21 cellular contexts compared by ENCODE assay signal in the genomic region with DNA sequence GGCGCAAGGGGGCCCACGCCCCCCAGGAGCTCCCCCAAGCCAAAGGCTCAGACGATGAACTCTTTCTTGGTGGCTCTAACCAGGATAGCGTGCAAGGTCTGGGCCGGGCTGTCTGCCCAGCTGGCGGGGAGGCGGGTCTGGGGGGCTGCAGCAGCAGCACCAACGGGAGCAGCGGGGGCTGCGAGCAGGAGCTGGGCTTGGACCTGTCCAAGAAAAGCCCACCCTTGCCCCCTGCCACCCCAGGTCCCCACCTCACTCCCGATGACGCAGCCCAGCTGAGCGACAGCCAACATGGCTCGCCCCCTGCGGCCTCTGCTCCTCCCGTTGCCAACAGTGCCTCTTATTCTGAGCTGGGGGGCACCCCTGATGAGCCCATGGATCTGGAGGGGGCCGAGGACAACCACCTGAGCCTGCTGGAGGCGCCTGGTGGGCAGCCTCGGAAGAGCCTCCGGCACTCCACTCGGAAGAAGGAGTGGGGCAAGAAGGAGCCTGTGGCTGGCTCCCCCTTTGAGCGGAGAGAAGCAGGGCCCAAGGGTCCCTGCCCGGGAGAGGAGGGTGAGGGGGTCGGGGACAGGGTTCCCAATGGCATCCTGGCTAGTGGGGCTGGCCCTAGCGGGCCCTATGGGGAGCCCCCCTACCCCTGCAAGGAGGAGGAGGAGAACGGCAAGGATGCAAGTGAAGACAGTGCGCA. TPM values are rescaled to one million over a fixed set of nuclear protein-coding genes. Genes with fewer than 3 reads are reported as not detected.
DNase-seq lines count a peak whose midpoint lies in the region; FAIRE-seq and TF ChIP-seq lines count a peak whose summit lies in the region.
"Had no signal": no experiment of that assay in that cellular context is flagged by ENCODE, and none has a peak within 500 bp of the region (broad histone marks: within the 10 kb centered on the region; RNA-seq: fewer than 3 reads in every experiment).

No MANE protein-coding gene starts in this region.

- H2AK5ac ChIP-seq in trophoblast cell (ENCODE audit: low read length) = no peak overlapping the region

- H3K4me3 Mint-ChIP-seq in activated T-helper 1 cell treated with anti-CD3 and anti-CD28 coated beads, Interleukin-12 subunit alpha, Interleukin-12 subunit beta, Interleukin-2, Interleukin-4 antibody, amounts not matched to agents 30 ng/mL and 10 ng/mL and 1 ng/mL, durations not matched to agents 14 hours and 24 hours and 36 hours = no peak overlapping the region
- H3K4me3 Mint-ChIP-seq: activated CD4-positive, alpha-beta T cell treated with anti-CD3 and anti-CD28 coated beads for 36 hours; activated naive CD8-positive, alpha-beta T cell treated with anti-CD3 and anti-CD28 coated beads for 36 hours; activated T-cell treated with anti-CD3 and anti-CD28 coated beads, Interleukin-2, amount 50 U/mL, for 24 hours; effector memory CD8-positive, alpha-beta T cell; stimulated activated memory B cell treated with anti-CD40 and anti-IgM and Interleukin-4, amounts not matched to agents 10 μg/mL and 1 μg/mL and 100 μg/mL, for 72 hours had no signal

- H3K36me3 ChIP-seq in BE2C = peaks cover 29% of the 10 kb centered on the region
- peaks cover 27 to 52% (median 44%) of the 10 kb centered on the region in 11 experiments; a peak in 21 of 22 replicates for H3K36me3 ChIP-seq in BLaER1 treated with 17β-estradiol and CSF1 and Interleukin-3, amounts not matched to agents 10 nM and 100 nM
- peaks cover 5 to 9% of the 10 kb centered on the region in 2 donors for H3K36me3 ChIP-seq in kidney (ENCODE audit: control insufficient read depth in 1 of 2, insufficient read depth in 2 of 2, low read length in 2 of 2)
- H3K36me3 ChIP-seq in trophoblast cell (ENCODE audit: control insufficient read depth in 1 of 2, insufficient read depth in 2 of 2, low read length in 2 of 2) = peaks cover 69 to 71% of the 10 kb centered on the region in 2 experiments

- no peaks in the 10 kb centered on the region for H3K36me3 Mint-ChIP-seq in activated T-helper 1 cell treated with anti-CD3 and anti-CD28 coated beads, Interleukin-12 subunit alpha, Interleukin-12 subunit beta, Interleukin-2, Interleukin-4 antibody, amounts not matched to agents 30 ng/mL and 10 ng/mL and 1 ng/mL, durations not matched to agents 14 hours and 24 hours and 36 hours (ENCODE audit: low read depth)
- H3K36me3 Mint-ChIP-seq: activated naive CD8-positive, alpha-beta T cell treated with anti-CD3 and anti-CD28 coated beads for 36 hours had no signal

- H4K20me1 ChIP-seq in BLaER1 treated with 17β-estradiol and CSF1 and Interleukin-3, amounts not matched to agents 10 nM and 100 nM = peaks cover 61 to 80% (median 76%) of the 10 kb centered on the region in 11 experiments

- H3K9me3 ChIP-seq in BE2C = no peaks in the 10 kb centered on the region
- no peaks in the 10 kb centered on the region for H3K9me3 ChIP-seq in BLaER1 treated with 17β-estradiol and CSF1 and Interleukin-3, amounts not matched to agents 10 nM and 100 nM (replicated peaks in 1 of 11)
- H3K9me3 ChIP-seq in kidney (ENCODE audit: control insufficient read depth in 1 of 2, low read length in 2 of 2) = no peaks in the 10 kb centered on the region
- H3K9me3 ChIP-seq in trophoblast cell (ENCODE audit: insufficient read depth, low read depth, low read length) = peaks cover 3% of the 10 kb centered on the region
- H3K9me3 ChIP-seq: left lung had no signal

- H3K27me3 ChIP-seq in BE2C (no peaks in the 10 kb centered on the region), trophoblast cell (ENCODE audit: insufficient read depth, low read length) (no peaks in the 10 kb centered on the region)
- no peaks in the 10 kb centered on the region for H3K27me3 ChIP-seq in BLaER1 treated with 17β-estradiol and CSF1 and Interleukin-3, amounts not matched to agents 10 nM and 100 nM
- H3K27me3 ChIP-seq: left lung had no signal

- H3K9me3 Mint-ChIP-seq in activated T-helper 1 cell treated with anti-CD3 and anti-CD28 coated beads, Interleukin-12 subunit alpha, Interleukin-12 subunit beta, Interleukin-2, Interleukin-4 antibody, amounts not matched to agents 30 ng/mL and 10 ng/mL and 1 ng/mL, durations not matched to agents 14 hours and 24 hours and 36 hours = no peaks in the 10 kb centered on the region
- H3K9me3 Mint-ChIP-seq: activated naive CD8-positive, alpha-beta T cell treated with anti-CD3 and anti-CD28 coated beads for 36 hours; activated T-cell treated with anti-CD3 and anti-CD28 coated beads, Interleukin-2, amount 50 U/mL, for 24 hours; effector memory CD8-positive, alpha-beta T cell; stimulated activated memory B cell treated with anti-CD40 and anti-IgM and Interleukin-4, amounts not matched to agents 10 μg/mL and 1 μg/mL and 100 μg/mL, for 72 hours had no signal

- H3K27me3 Mint-ChIP-seq in activated T-helper 1 cell treated with anti-CD3 and anti-CD28 coated beads, Interleukin-12 subunit alpha, Interleukin-12 subunit beta, Interleukin-2, Interleukin-4 antibody, amounts not matched to agents 30 ng/mL and 10 ng/mL and 1 ng/mL, durations not matched to agents 14 hours and 24 hours and 36 hours (ENCODE audit: insufficient read depth) = no peaks in the 10 kb centered on the region
- H3K27me3 Mint-ChIP-seq: activated CD4-positive, alpha-beta T cell treated with anti-CD3 and anti-CD28 coated beads for 36 hours; activated naive CD8-positive, alpha-beta T cell treated with anti-CD3 and anti-CD28 coated beads for 36 hours; activated T-cell treated with anti-CD3 and anti-CD28 coated beads, Interleukin-2, amount 50 U/mL, for 24 hours; effector memory CD8-positive, alpha-beta T cell; stimulated activated memory B cell treated with anti-CD40 and anti-IgM and Interleukin-4, amounts not matched to agents 10 μg/mL and 1 μg/mL and 100 μg/mL, for 72 hours had no signal

- peak overlapping the region in 4 of 11 experiments; percentile 8 to 45 (median 41); a peak in 7 of 22 replicates for H3K27ac ChIP-seq in BLaER1 treated with 17β-estradiol and CSF1 and Interleukin-3, amounts not matched to agents 10 nM and 100 nM
- no peak overlapping the region for H3K27ac ChIP-seq in kidney (ENCODE audit: low read depth in 2 of 2, low read length in 2 of 2)
- H3K27ac ChIP-seq in trophoblast cell (ENCODE audit: low read depth, low read length) = no peak overlapping the region
- H3K27ac ChIP-seq: left lung had no signal

- H2BK120ac ChIP-seq in trophoblast cell (ENCODE audit: insufficient read depth, low read length, poor library complexity) = no peak overlapping the region

- H4K8ac ChIP-seq in trophoblast cell (ENCODE audit: low read depth, low read length) = no peak overlapping the region

- no peak overlapping the region for H2BK12ac ChIP-seq in trophoblast cell (ENCODE audit: low read length)

- peaks cover 12% of the 10 kb centered on the region for H3K79me2 ChIP-seq in trophoblast cell (ENCODE audit: control insufficient read depth, insufficient read depth, low read length, poor library complexity)

- H3K14ac ChIP-seq in trophoblast cell (ENCODE audit: low read length) = no peak overlapping the region

- H3K4me1 ChIP-seq in BE2C = no peaks in the 10 kb centered on the region
- H3K4me1 ChIP-seq in BLaER1 treated with 17β-estradiol and CSF1 and Interleukin-3, amounts not matched to agents 10 nM and 100 nM = peaks cover 44 to 85% (median 80%) of the 10 kb centered on the region in 10 experiments
- H3K4me1 ChIP-seq in kidney (ENCODE audit: control insufficient read depth in 1 of 2, insufficient read depth in 1 of 2, low read depth in 1 of 2, low read length in 2 of 2) = peaks cover 0 to 3% of the 10 kb centered on the region in 2 donors
- H3K4me1 ChIP-seq in trophoblast cell (ENCODE audit: control insufficient read depth in 1 of 2, insufficient read depth in 2 of 2, low read length in 2 of 2) = peaks cover 2 to 6% of the 10 kb centered on the region in 2 experiments
- H3K4me1 ChIP-seq: left lung had no signal

- peak overlapping the region; percentile 22 for H4K12ac ChIP-seq in trophoblast cell (ENCODE audit: low read depth, low read length)

- no peak for FAIRE-seq in kidney (lab: Jason Lieb, UNC)
- FAIRE-seq: GM12891 had no signal

- H4K91ac ChIP-seq in trophoblast cell (ENCODE audit: low read depth, low read length) = no peak overlapping the region

- TF ChIP-seq CTCF in BE2C (IDR thresholded peaks at IDR 0.05; ENCODE audit: low read depth, low read length) = no peak
- no peak for TF ChIP-seq CTCF in kidney (IDR thresholded peaks at IDR 0.05; ENCODE audit: borderline replicate concordance, extremely low read depth, insufficient read depth)

- H3K23ac ChIP-seq in trophoblast cell (ENCODE audit: low read length) = no peak overlapping the region

- DNase-seq in BE2C (peak; percentile 7), kidney (peak; percentile 73), trophoblast cell (no peak), SIG-M5 treated with dmso at 0.1 percent for 504 hours (lab: John Stamatoyannopoulos, UW; ENCODE audit: unreplicated experiment) (no peak), hepatic stellate cell (ENCODE audit: low spot score) (no peak)
- DNase-seq in activated T-helper 1 cell treated with anti-CD3 and anti-CD28 coated beads, Interleukin-12 subunit alpha, Interleukin-12 subunit beta, Interleukin-2, Interleukin-4 antibody, amounts not matched to agents 30 ng/mL and 10 ng/mL and 1 ng/mL, durations not matched to agents 14 hours and 24 hours and 36 hours (ENCODE audit: low spot score) = no peak
- DNase-seq: activated CD4-positive, alpha-beta T cell treated with anti-CD3 and anti-CD28 coated beads for 36 hours; activated naive CD8-positive, alpha-beta T cell treated with anti-CD3 and anti-CD28 coated beads for 36 hours; DMS79; effector memory CD8-positive, alpha-beta T cell; H7; KBM-7; NCI-H146; NCI-H2171 treated with DMSO at 0.1 percent for 48 hours; occipital lobe; SHP77 had no signal

- H3K79me1 ChIP-seq in trophoblast cell (ENCODE audit: low read length) = peaks cover 2% of the 10 kb centered on the region

- no peak overlapping the region for H3K27ac Mint-ChIP-seq in activated T-helper 1 cell treated with anti-CD3 and anti-CD28 coated beads, Interleukin-12 subunit alpha, Interleukin-12 subunit beta, Interleukin-2, Interleukin-4 antibody, amounts not matched to agents 30 ng/mL and 10 ng/mL and 1 ng/mL, durations not matched to agents 14 hours and 24 hours and 36 hours
- H3K27ac Mint-ChIP-seq: activated CD4-positive, alpha-beta T cell treated with anti-CD3 and anti-CD28 coated beads for 36 hours; activated naive CD8-positive, alpha-beta T cell treated with anti-CD3 and anti-CD28 coated beads for 36 hours; activated T-cell treated with anti-CD3 and anti-CD28 coated beads, Interleukin-2, amount 50 U/mL, for 24 hours; effector memory CD8-positive, alpha-beta T cell; stimulated activated memory B cell treated with anti-CD40 and anti-IgM and Interleukin-4, amounts not matched to agents 10 μg/mL and 1 μg/mL and 100 μg/mL, for 72 hours had no signal

- intact Hi-C loops in kidney (cut with DNase I) = no loop called here
- intact Hi-C loops in activated T-helper 1 cell treated with anti-CD3 and anti-CD28 coated beads, Interleukin-12 subunit alpha, Interleukin-12 subunit beta, Interleukin-2, Interleukin-4 antibody, amounts not matched to agents 30 ng/mL and 10 ng/mL and 1 ng/mL, durations not matched to agents 14 hours and 24 hours and 36 hours (cut with micrococcal nuclease) = no loop called here

- no peak overlapping the region for H2AFZ ChIP-seq in trophoblast cell (ENCODE audit: insufficient read depth, low read length, poor library complexity)

- no CpG with 5 or more reads among the region's 27 CpGs for WGBS in trophoblast cell (ENCODE audit: extremely low coverage, insufficient coverage, insufficient read length)

- peak overlapping the region in 4 of 11 experiments; percentile 7 to 41 (median 15); a peak in 2 of 22 replicates for H3K9ac ChIP-seq in BLaER1 treated with 17β-estradiol and CSF1 and Interleukin-3, amounts not matched to agents 10 nM and 100 nM
- no peak overlapping the region for H3K9ac ChIP-seq in kidney (ENCODE audit: low read length in 2 of 2)
- no peak overlapping the region for H3K9ac ChIP-seq in trophoblast cell (ENCODE audit: low read length)

- no peak overlapping the region for H3K4ac ChIP-seq in trophoblast cell (ENCODE audit: low read depth, low read length)

- peak overlapping the region in 9 of 11 experiments; percentile 66 to 87 (median 77); a peak in 17 of 22 replicates for H3K4me2 ChIP-seq in BLaER1 treated with 17β-estradiol and CSF1 and Interleukin-3, amounts not matched to agents 10 nM and 100 nM
- no peak overlapping the region for H3K4me2 ChIP-seq in trophoblast cell (ENCODE audit: low read length)

- H3K18ac ChIP-seq in trophoblast cell (ENCODE audit: low read length) = no peak overlapping the region

- no peaks in the 10 kb centered on the region for H3K4me1 Mint-ChIP-seq in activated T-helper 1 cell treated with anti-CD3 and anti-CD28 coated beads, Interleukin-12 subunit alpha, Interleukin-12 subunit beta, Interleukin-2, Interleukin-4 antibody, amounts not matched to agents 30 ng/mL and 10 ng/mL and 1 ng/mL, durations not matched to agents 14 hours and 24 hours and 36 hours (ENCODE audit: low read depth)
- H3K4me1 Mint-ChIP-seq: activated CD4-positive, alpha-beta T cell treated with anti-CD3 and anti-CD28 coated beads for 36 hours; activated naive CD8-positive, alpha-beta T cell treated with anti-CD3 and anti-CD28 coated beads for 36 hours; stimulated activated memory B cell treated with anti-CD40 and anti-IgM and Interleukin-4, amounts not matched to agents 10 μg/mL and 1 μg/mL and 100 μg/mL, for 72 hours had no signal

- H3K4me3 ChIP-seq in BE2C (ENCODE audit: low read depth, low read length) (no peak overlapping the region), kidney (ENCODE audit: low read length in 2 of 2) (no peak overlapping the region), trophoblast cell (ENCODE audit: low read depth, low read length) (no peak overlapping the region)
- H3K4me3 ChIP-seq in BLaER1 treated with 17β-estradiol and CSF1 and Interleukin-3, amounts not matched to agents 10 nM and 100 nM = no peak overlapping the region
- H3K4me3 ChIP-seq: left lung had no signal

- no peak overlapping the region for H2BK5ac ChIP-seq in trophoblast cell (ENCODE audit: low read depth, low read length, poor library complexity)

RNA-seq across cellular contexts. Expression of a gene that starts 21.6 kb away (rescaled TPM):
- polyA plus RNA-seq in BE2C (2012; ENCODE audit: insufficient read depth, insufficient read length, low read depth) = 2.2 TPM
- total RNA-seq in kidney = 1.4 TPM
- polyA plus RNA-seq in kidney (ENCODE audit: insufficient read depth, low read depth, low replicate concordance) = 2.1 TPM
- 7.7 and 8.4 TPM in 2 replicates for polyA plus RNA-seq in trophoblast cell (2013)
- total RNA-seq in activated T-helper 1 cell treated with anti-CD3 and anti-CD28 coated beads, Interleukin-12 subunit alpha, Interleukin-12 subunit beta, Interleukin-2, Interleukin-4 antibody, amounts not matched to agents 30 ng/mL and 10 ng/mL and 1 ng/mL, durations not matched to agents 14 hours and 24 hours and 36 hours = 0.59 and 0.67 TPM in 2 replicates

RNA-seq across cellular contexts. Expression of a gene that starts 28.4 kb away (rescaled TPM):
- polyA plus RNA-seq in BE2C (2012; ENCODE audit: insufficient read depth, insufficient read length, low read depth) = 22.8 TPM
- total RNA-seq in kidney = 4.2 TPM
- polyA plus RNA-seq in kidney (ENCODE audit: insufficient read depth, low read depth, low replicate concordance) = 1.4 TPM
- 61.7 and 66.5 TPM in 2 replicates for polyA plus RNA-seq in trophoblast cell (2013)
- 5.7 and 6.2 TPM in 2 replicates for total RNA-seq in activated T-helper 1 cell treated with anti-CD3 and anti-CD28 coated beads, Interleukin-12 subunit alpha, Interleukin-12 subunit beta, Interleukin-2, Interleukin-4 antibody, amounts not matched to agents 30 ng/mL and 10 ng/mL and 1 ng/mL, durations not matched to agents 14 hours and 24 hours and 36 hours

Comparison
In these comparisons a context has a peak if more than half of its experiments do, and no peak if none do; other contexts are left out.
1. DNase-seq: peak in BE2C (single experiment) and kidney (single experiment); none in trophoblast cell (0 of 2), SIG-M5 treated with dmso at 0.1 percent for 504 hours (single experiment), hepatic stellate cell (single experiment) and activated T-helper 1 cell treated with anti-CD3 and anti-CD28 coated beads, Interleukin-12 subunit alpha, Interleukin-12 subunit beta, Interleukin-2, Interleukin-4 antibody, amounts not matched to agents 30 ng/mL and 10 ng/mL and 1 ng/mL, durations not matched to agents 14 hours and 24 hours and 36 hours (single experiment).